10 cellular contexts compared by ENCODE assay signal in the genomic region with DNA sequence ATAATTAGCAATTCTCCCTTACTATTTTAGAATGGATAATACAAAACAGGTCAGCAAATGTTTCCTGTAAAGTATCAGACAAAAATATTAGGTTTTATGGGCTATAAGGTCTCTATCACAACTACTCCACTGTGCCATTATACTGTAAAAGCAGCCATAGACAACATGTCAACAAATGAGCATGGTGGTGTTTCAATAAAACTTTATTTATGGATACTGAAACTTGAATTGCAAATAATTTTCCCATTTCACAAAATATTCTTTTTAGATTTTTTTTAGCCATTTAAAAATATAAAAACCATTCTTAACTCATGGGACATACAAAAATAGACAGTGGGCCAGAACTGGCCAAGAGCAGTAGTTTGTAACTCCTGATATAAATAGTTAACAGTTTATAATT. TPM values are rescaled to one million over a fixed set of nuclear protein-coding genes. Genes with fewer than 3 reads are reported as not detected.
"Had no signal": no experiment of that assay in that cellular context is flagged by ENCODE, and none has a peak within 500 bp of the region (broad histone marks: within the 10 kb centered on the region; RNA-seq: fewer than 3 reads in every experiment).

No MANE protein-coding gene starts in this region.

- ATAC-seq: HCT116 had no signal

- H3K9ac ChIP-seq: GM23248 had no signal

- H3K27ac ChIP-seq: GM23248 had no signal

- FAIRE-seq: HTR-8/SVneo had no signal

- DNase-seq: GM23248, GOT3, H7, HFFc6, IMR-90, KBM-7 had no signal

- H2AFZ ChIP-seq: GM23248 had no signal

- H3K4me3 ChIP-seq: GM23248, HAP-1 had no signal

- H3K9me3 ChIP-seq: HAP-1 had no signal

- H3K4me1 ChIP-seq: HAP-1 had no signal

RNA-seq across cellular contexts. Expression of gene SPX, which starts 40.1 kb away (rescaled TPM):
- total RNA-seq: H7, HFFc6, HT-29 had no signal
